ENCODE assay signal across 11 cellular contexts in the genomic region with DNA sequence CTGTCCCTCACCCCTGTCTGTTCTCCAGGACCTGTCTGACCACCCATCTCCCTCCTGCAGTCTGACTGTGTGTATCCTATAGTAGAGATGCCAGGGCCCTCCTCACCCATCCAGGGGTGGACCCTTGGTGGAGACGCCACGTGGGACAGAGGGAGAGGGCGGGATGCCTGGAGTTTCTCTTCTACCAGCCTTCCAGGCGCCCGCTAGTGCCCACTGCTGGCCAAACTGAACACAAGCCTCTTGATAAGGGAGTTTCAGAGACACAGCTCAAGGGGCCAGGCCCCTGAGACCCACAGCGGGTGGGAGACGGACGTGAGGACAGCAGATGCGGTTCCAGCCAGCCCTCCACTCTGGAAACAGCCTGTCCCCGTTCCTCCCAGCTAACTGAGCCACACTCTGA.
DNase-seq lines count a peak whose midpoint lies in the region; ATAC-seq, FAIRE-seq and TF ChIP-seq lines count a peak whose summit lies in the region.
"Had no signal": no experiment of that assay in that cellular context is flagged by ENCODE, and none has a peak within 500 bp of the region (broad histone marks: within the 10 kb centered on the region; RNA-seq: fewer than 3 reads in every experiment).

No MANE protein-coding gene starts in this region.

- H3K4me1 ChIP-seq in OCI-LY1 (ENCODE audit: insufficient read depth, low read length, severe bottlenecking) (no peaks in the 10 kb centered on the region), endothelial cell of umbilical vein (ENCODE audit: control insufficient read depth, extremely low read depth, insufficient read depth, low read length) (no peaks in the 10 kb centered on the region)

- no peaks in the 10 kb centered on the region for H3K9me2 ChIP-seq in OCI-LY1 (ENCODE audit: low read depth, low read length)

- H3K4me2 ChIP-seq in OCI-LY1 (ENCODE audit: low read length) (no peak overlapping the region), endothelial cell of umbilical vein (ENCODE audit: insufficient read depth, low read length) (no peak overlapping the region)

- no peak overlapping the region for H3K4me3 ChIP-seq in GM12864 (ENCODE audit: low read depth, low read length)
- H3K4me3 ChIP-seq in OCI-LY1 (ENCODE audit: low read depth, low read length, poor library complexity, severe bottlenecking): no peak overlapping the region
- no peak overlapping the region for H3K4me3 ChIP-seq in endothelial cell of umbilical vein (replicated peaks in 1 of 3; ENCODE audit: insufficient read depth in 1 of 3, low read depth in 1 of 3, low read length in 3 of 3)
- no peak overlapping the region for H3K4me3 ChIP-seq in retinal pigment epithelial cell (ENCODE audit: low read length)

- H3K9ac ChIP-seq in OCI-LY1 (ENCODE audit: low read length) (no peak overlapping the region), endothelial cell of umbilical vein (replicated peaks; ENCODE audit: extremely low read depth, insufficient read depth, low read length) (no peak overlapping the region)

- dilution Hi-C loops in endothelial cell of umbilical vein (cut with MboI; ENCODE audit: extremely low pct_ligation_motif_present, low sequenced_read_pairs): no loop called here

- no peaks in the 10 kb centered on the region for H3F3A ChIP-seq in OCI-LY1 (ENCODE audit: insufficient read depth, low read length)

- no peaks in the 10 kb centered on the region for H3K9me1 ChIP-seq in endothelial cell of umbilical vein (replicated peaks; ENCODE audit: control insufficient read depth, extremely low read depth, insufficient read depth, low read length)

- no TSS peak for BruUV-seq in endothelial cell of umbilical vein (replicated peaks; lab: Mats Ljungman, UMichigan)

- FAIRE-seq in endothelial cell of umbilical vein (lab: Jason Lieb, UNC) (no peak), frontal cortex (lab: Jason Lieb, UNC) (no peak)
- FAIRE-seq: RCC 7860 had no signal

- TF ChIP-seq CTCF in GM12864 (IDR thresholded peaks at IDR 0.05; ENCODE audit: low read depth, low read length, missing control alignments) (peak; percentile 40), OCI-LY1 (IDR thresholded peaks at IDR 0.05; ENCODE audit: low read length) (peak; percentile 49), endothelial cell of umbilical vein (IDR thresholded peaks at IDR 0.05; ENCODE audit: extremely low read depth in 1 of 2, insufficient read depth in 1 of 2, low read depth in 1 of 2, low read length in 2 of 2) (peak; percentile 21 to 40), retinal pigment epithelial cell (conservative IDR thresholded peaks at IDR 0.05; ENCODE audit: low read depth, low read length) (peak; percentile 53)

- no peaks in the 10 kb centered on the region for H3K79me2 ChIP-seq in OCI-LY1 (ENCODE audit: insufficient read depth, low read length)
- no peaks in the 10 kb centered on the region for H3K79me2 ChIP-seq in endothelial cell of umbilical vein (ENCODE audit: control insufficient read depth, insufficient read depth, low read length)

- intact Hi-C loops in endothelial cell of umbilical vein (cut with micrococcal nuclease): no loop called here

- no peak for DNase-seq in GM12864 (ENCODE audit: low read depth)
- no peak for DNase-seq in endothelial cell of umbilical vein (ENCODE audit: low read depth, low spot score)
- no peak for DNase-seq in retinal pigment epithelial cell (ENCODE audit: low read depth)
- no peak for DNase-seq in activated CD4-positive, alpha-beta T cell treated with anti-CD3 and anti-CD28 coated beads for 1 hour
- DNase-seq in NCI-H187 (lab: John Stamatoyannopoulos, UW): no peak
- no peak for DNase-seq in frontal cortex (ENCODE audit: low spot score in 2 of 2)
- DNase-seq: activated B cell treated with CpG ODN at 0.5 μM for 24 hours, NCI-H1436 treated with DMSO at 0.1 percent for 48 hours had no signal

- H2AFZ ChIP-seq in OCI-LY1 (ENCODE audit: low read length) (no peak overlapping the region), endothelial cell of umbilical vein (ENCODE audit: low read depth, low read length) (no peak overlapping the region)

- no peaks in the 10 kb centered on the region for H3K9me3 ChIP-seq in OCI-LY1 (ENCODE audit: low read length)
- H3K9me3 ChIP-seq in endothelial cell of umbilical vein (replicated peaks; ENCODE audit: control insufficient read depth, insufficient read depth, low read length): no peaks in the 10 kb centered on the region

- no peak for ATAC-seq in GM21423 (IDR thresholded peaks at IDR 0.05; ENCODE audit: unreplicated experiment)

- H3K27me3 ChIP-seq in OCI-LY1 (ENCODE audit: insufficient read depth, low read length) (no peaks in the 10 kb centered on the region), endothelial cell of umbilical vein (ENCODE audit: control insufficient read depth in 2 of 2, insufficient read depth in 2 of 2, low read length in 2 of 2) (no peaks in the 10 kb centered on the region)

- H3K36me3 ChIP-seq in OCI-LY1 (ENCODE audit: insufficient read depth, low read length) (no peaks in the 10 kb centered on the region), endothelial cell of umbilical vein (ENCODE audit: control insufficient read depth in 2 of 2, extremely low read depth in 1 of 2, insufficient read depth in 2 of 2, low read length in 2 of 2) (peaks cover 0 to 3% of the 10 kb centered on the region in 2 experiments)

- CTCF ChIA-PET in endothelial cell of umbilical vein (lab: Charles Lee): interaction anchor here (2.7 kb wide), 1 partner anchor 10 kb away, joined by 6 read pairs; no protein-coding TSS in a partner anchor

- POLR2A ChIA-PET in endothelial cell of umbilical vein (lab: Charles Lee): no interaction called here

- TF ChIP-seq POLR2A in endothelial cell of umbilical vein (IDR thresholded peaks at IDR 0.05; ENCODE audit: low read depth, low read length): no peak

- H3K27ac ChIP-seq in OCI-LY1 (ENCODE audit: low read depth, low read length, poor library complexity, severe bottlenecking) (no peak overlapping the region), endothelial cell of umbilical vein (ENCODE audit: insufficient read depth, low read depth, low read length) (no peak overlapping the region)

- H4K20me1 ChIP-seq in OCI-LY1 (ENCODE audit: insufficient read depth, low read length) (no peaks in the 10 kb centered on the region), endothelial cell of umbilical vein (replicated peaks; ENCODE audit: control insufficient read depth, extremely low read depth, insufficient read depth, low read length) (no peaks in the 10 kb centered on the region)

TF ChIP-seq in endothelial cell of umbilical vein, 7 proteins besides CTCF, POLR2A, EP300 and RAD21:
- TF ChIP-seq, protein P1, sequence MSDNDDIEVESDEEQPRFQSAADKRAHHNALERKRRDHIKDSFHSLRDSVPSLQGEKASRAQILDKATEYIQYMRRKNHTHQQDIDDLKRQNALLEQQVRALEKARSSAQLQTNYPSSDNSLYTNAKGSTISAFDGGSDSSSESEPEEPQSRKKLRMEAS (IDR thresholded peaks at IDR 0.05; ENCODE audit: insufficient read depth, insufficient read length): no peak
- TF ChIP-seq MYC (IDR thresholded peaks at IDR 0.05; ENCODE audit: low read depth, low read length) (no peak), JUN (IDR thresholded peaks at IDR 0.05; ENCODE audit: borderline replicate concordance, insufficient read depth, insufficient read length, low read depth) (no peak), POLR2AphosphoS5 (IDR thresholded peaks at IDR 0.05; ENCODE audit: insufficient read depth, low read depth, low read length) (no peak), FOS (IDR thresholded peaks at IDR 0.05; ENCODE audit: borderline replicate concordance, insufficient read depth, low read length) (no peak), GATA2 (IDR thresholded peaks at IDR 0.05; ENCODE audit: insufficient read depth, insufficient read length, low read depth, low read length) (no peak), EZH2 (IDR thresholded peaks at IDR 0.05; ENCODE audit: borderline replicate concordance, low read depth, low read length, severe bottlenecking) (no peak)
